Comparison of ENCODE assay signal across 8 cellular contexts in the genomic region with DNA sequence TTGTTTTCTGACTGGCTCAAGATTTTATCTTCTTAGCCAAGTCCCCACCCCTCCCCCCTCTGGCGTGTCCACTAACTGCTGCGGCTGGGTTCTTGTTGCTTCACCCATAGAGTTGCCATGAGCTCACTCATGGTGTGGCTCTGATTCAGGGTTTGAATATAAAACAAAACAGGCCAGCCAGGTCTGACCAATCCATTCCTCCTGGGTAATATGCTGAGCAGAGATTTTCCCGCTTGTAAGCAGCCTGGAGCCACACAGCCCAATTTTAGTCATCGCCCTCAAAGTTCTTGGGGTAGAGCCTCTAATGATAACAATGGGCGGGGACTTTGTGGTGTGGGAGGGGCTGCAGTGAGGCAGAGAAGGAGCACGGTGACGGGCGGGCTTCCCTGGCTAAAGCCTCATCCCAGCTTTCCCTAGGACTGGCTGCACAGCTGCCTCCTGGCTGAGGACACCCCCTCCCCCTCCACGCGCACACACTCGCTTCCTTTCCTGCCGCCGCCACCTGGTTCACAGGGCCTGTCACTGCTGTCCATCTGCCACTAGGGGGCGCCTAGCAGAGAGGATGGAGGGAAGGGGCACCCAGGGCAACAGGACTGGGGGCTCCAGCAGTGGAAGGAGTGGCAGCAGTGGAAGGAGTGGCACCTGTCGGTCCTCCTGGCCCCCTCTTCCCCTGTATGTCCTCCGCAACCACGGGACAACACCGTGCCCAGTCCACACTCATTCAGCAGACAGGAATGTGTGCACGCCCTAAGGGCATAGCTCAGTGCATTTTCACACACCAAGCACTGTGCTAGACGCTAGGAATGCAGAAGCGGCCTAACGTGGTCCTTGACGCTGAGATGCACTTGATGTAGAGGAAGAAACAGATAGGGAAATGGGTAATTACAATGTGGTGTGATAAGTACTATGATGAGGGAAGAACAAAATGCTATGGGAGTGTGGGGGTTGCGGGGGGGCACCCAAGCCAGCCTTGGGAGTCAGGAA. TPM values are rescaled to one million over a fixed set of nuclear protein-coding genes. Genes with fewer than 3 reads are reported as not detected.
DNase-seq lines count a peak whose midpoint lies in the region; ATAC-seq and TF ChIP-seq lines count a peak whose summit lies in the region.

No MANE protein-coding gene starts in this region.

- ATAC-seq in GM19025 (IDR thresholded peaks at IDR 0.05; ENCODE audit: low read depth, unreplicated experiment): peak; percentile 64
- ATAC-seq in T-cell (replicated peaks in 1 of 4): peak; percentile 85 to 89 (median 87)
- no peak for ATAC-seq in HG03045 (IDR thresholded peaks at IDR 0.05; ENCODE audit: unreplicated experiment)

- H3K4me3 Mint-ChIP-seq in T-cell: no peak overlapping the region

- peaks cover 7% of the 10 kb centered on the region for H3K36me3 Mint-ChIP-seq in T-cell

- H3K27ac Mint-ChIP-seq in T-cell: peak overlapping the region in 1 of 2 donors; percentile 55

- H3K4me1 Mint-ChIP-seq in T-cell: peaks cover 11 to 20% (median 13%) of the 10 kb centered on the region in 3 donors

- no peaks in the 10 kb centered on the region for H3K9me3 Mint-ChIP-seq in T-cell

- CTCF ChIA-PET in T-cell (lab: Charles Lee): interaction anchor here (0.6 to 2.5 kb wide), 15 partner anchors 10 to 122 kb away, joined by 3 to 11 read pairs (median 4); a partner anchor contains a TSS

- POLR2A ChIA-PET in T-cell (lab: Charles Lee): no interaction called here

- peak; percentile 70 for TF ChIP-seq CTCF in AG09319 (IDR thresholded peaks at IDR 0.05; ENCODE audit: low read depth, low read length)

- DNase-seq in AG09319 (ENCODE audit: extremely low read depth, low read depth): peak; percentile 59
- peak; percentile 22 for DNase-seq in HT-29 (ENCODE audit: low spot score)
- DNase-seq in T-cell: peak; percentile 37 to 78 (median 60)
- DNase-seq in amniotic epithelial cell (ENCODE audit: low read depth): peak; percentile 90
- DNase-seq in iPS DF 19.7 (ENCODE audit: low read depth, low spot score): peak; percentile 35
- DNase-seq in stimulated activated CD4-positive, alpha-beta T cell treated with anti-CD3 and anti-CD28 coated beads, Interleukin-15, amount 100 ng/mL, for 1 hour (ENCODE audit: low read depth in 1 of 2, low spot score in 1 of 2): peak; percentile 34 to 36

- peaks cover 0 to 22% of the 10 kb centered on the region in 2 donors for H3K27me3 Mint-ChIP-seq in T-cell

RNA-seq across cellular contexts. Expression of a gene that starts 26.8 kb away (rescaled TPM):
- 34.4 and 37.8 TPM in 2 replicates for total RNA-seq in HT-29 (2014; rRNA removed; shearing (Covaris generic))
- total RNA-seq in T-cell: 10 to 100 TPM; 57.9 to 74.0 (median 60.7) TPM

Comparison
In these comparisons a context has a peak if more than half of its experiments do, and no peak if none do; other contexts are left out.
1. DNase-seq: peak in every context shown above with its lines; median percentile 90 in amniotic epithelial cell; 60 in T-cell; 59 in AG09319; 35 in iPS DF 19.7; 35 in stimulated activated CD4-positive, alpha-beta T cell treated with anti-CD3 and anti-CD28 coated beads, Interleukin-15, amount 100 ng/mL, for 1 hour; 22 in HT-29.